ENCODE assay signal across 25 cellular contexts in genomic region chr7:81944103-81944502, GRCh38.
DNase-seq lines count a peak whose midpoint lies in the region; ATAC-seq and TF ChIP-seq lines count a peak whose summit lies in the region.
"Had no signal": no experiment of that assay in that cellular context is flagged by ENCODE, and none has a peak within 500 bp of the region (broad histone marks: within the 10 kb centered on the region; RNA-seq: fewer than 3 reads in every experiment).

No MANE protein-coding gene starts in this region.

- intact Hi-C loops in left ventricle myocardium superior (cut with micrococcal nuclease) (no loop called here), cardiac septum (cut with DNase I) (no loop called here)

- TF ChIP-seq CTCF in cardiac fibroblast (IDR thresholded peaks at IDR 0.05; ENCODE audit: low read depth, low read length): no peak

- DNase-seq in left ventricle myocardium superior: peak; percentile 33
- DNase-seq in cardiac septum (ENCODE audit: low spot score): no peak
- DNase-seq in cardiac fibroblast (ENCODE audit: low read depth in 2 of 2): peak; percentile 22 to 71
- peak; percentile 36 for DNase-seq in iris pigment epithelial cell (ENCODE audit: low read depth)
- DNase-seq in germinal center (ENCODE audit: low spot score): no peak
- no peak for DNase-seq in NCI-H1417 treated with DMSO at 0.1 percent for 48 hours (lab: John Stamatoyannopoulos, UW)
- DNase-seq: ACHN; CD4-positive, alpha-beta T cell; COR-L47; DMS79; MG63; NCI-H1417; NCI-H187 treated with DMSO at 0.1 percent for 48 hours; NCI-H2107; NCI-H2227 treated with DMSO at 0.1 percent for 48 hours; NCI-H510A treated with DMSO at 0.1 percent for 48 hours; NCI-H774; PC-9; RPMI8226; SIG-M5; SK-N-SH had no signal

- no peak overlapping the region for H3K4me3 ChIP-seq in cardiac fibroblast (replicated peaks in 1 of 2; ENCODE audit: low read depth in 2 of 2, low read length in 2 of 2)
- H3K4me3 ChIP-seq: BLaER1, K562, MG63, PC-9 had no signal

- peak; percentile 77 for ATAC-seq in left ventricle myocardium superior
- no peak for ATAC-seq in HG02678 (IDR thresholded peaks at IDR 0.05; ENCODE audit: unreplicated experiment)
- ATAC-seq: HepG2, K562 had no signal

Comparison
In these comparisons a context has a peak if more than half of its experiments do, and no peak if none do; other contexts are left out.
1. DNase-seq: peak in left ventricle myocardium superior (single experiment), cardiac fibroblast (2 of 2) and iris pigment epithelial cell (single experiment); none in cardiac septum (single experiment), germinal center (single experiment) and NCI-H1417 treated with DMSO at 0.1 percent for 48 hours (single experiment).